Comparison of ENCODE assay signal across 9 cellular contexts in the genomic region with DNA sequence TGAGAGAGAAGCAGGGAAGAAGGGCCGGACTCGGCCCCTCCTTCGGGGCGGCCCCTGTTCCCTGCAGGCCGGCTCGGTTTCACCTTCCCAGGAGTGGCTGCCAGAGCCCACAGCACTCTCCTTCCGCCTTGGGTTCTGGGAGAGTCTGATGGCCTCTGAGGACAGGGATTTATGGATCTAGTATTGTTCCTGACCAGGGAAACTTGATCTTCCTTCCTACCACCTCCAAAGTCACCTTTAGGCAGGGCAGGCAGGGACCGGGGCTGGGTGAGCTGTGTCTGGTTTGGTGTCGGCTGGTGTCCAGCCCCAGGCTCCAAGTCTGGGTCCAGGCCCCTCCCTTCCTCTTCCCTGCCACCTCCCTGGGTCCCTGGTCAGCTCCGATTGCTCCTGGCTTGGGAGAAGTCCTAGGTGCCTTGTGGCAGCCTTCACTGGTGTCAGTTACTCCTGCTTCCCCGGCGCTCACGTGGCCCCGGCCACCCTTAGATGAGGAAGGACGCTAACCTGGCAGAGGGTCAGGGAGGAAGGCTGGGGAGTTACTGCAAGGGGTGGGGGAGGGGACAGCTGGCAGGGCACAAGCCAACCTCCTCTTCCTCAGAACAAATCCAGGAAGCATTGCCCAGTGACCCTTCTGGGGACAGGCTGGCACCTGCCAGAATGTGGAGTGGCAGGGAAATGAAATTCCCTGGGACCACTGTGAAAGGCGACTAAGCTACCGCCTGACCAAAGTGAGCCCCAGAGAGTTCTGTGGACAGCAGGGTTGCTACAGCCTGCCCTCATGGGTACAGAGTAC. TPM values are rescaled to one million over a fixed set of nuclear protein-coding genes. Genes with fewer than 3 reads are reported as not detected.
DNase-seq lines count a peak whose midpoint lies in the region; ATAC-seq and TF ChIP-seq lines count a peak whose summit lies in the region.
"Had no signal": no experiment of that assay in that cellular context is flagged by ENCODE, and none has a peak within 500 bp of the region (broad histone marks: within the 10 kb centered on the region; RNA-seq: fewer than 3 reads in every experiment).

No MANE protein-coding gene starts in this region.

- H3K27ac ChIP-seq in SU-DHL-6 (ENCODE audit: low read depth, low read length) (peak overlapping the region; percentile 92), skeletal muscle tissue (ENCODE audit: low read depth, low read length) (peak overlapping the region; percentile 94), coronary artery (peak overlapping the region in 1 of 2 donors; percentile 81)

- no peaks in the 10 kb centered on the region for H4K20me1 ChIP-seq in SU-DHL-6 (ENCODE audit: low read depth, low read length)

- H3K9me3 ChIP-seq in SU-DHL-6 (ENCODE audit: insufficient read depth, low read length) (no peaks in the 10 kb centered on the region), skeletal muscle tissue (ENCODE audit: control insufficient read depth in 3 of 3, low read length in 3 of 3) (no peaks in the 10 kb centered on the region)

- H2AFZ ChIP-seq in SU-DHL-6 (ENCODE audit: low read depth, low read length, severe bottlenecking): no peak overlapping the region

- intact Hi-C loops in Right ventricle myocardium superior (cut with DNase I): no loop called here

- H3F3A ChIP-seq in SU-DHL-6 (ENCODE audit: insufficient read depth): peaks cover 28% of the 10 kb centered on the region

- no peaks in the 10 kb centered on the region for H3K27me3 ChIP-seq in SU-DHL-6 (ENCODE audit: low read length)
- H3K27me3 ChIP-seq in skeletal muscle tissue (ENCODE audit: control insufficient read depth in 3 of 3, insufficient read depth in 3 of 3, low read length in 3 of 3): no peaks in the 10 kb centered on the region

- peak overlapping the region; percentile 62 for H3K4me2 ChIP-seq in SU-DHL-6 (ENCODE audit: low read depth, low read length, poor library complexity, severe bottlenecking)

- no peaks in the 10 kb centered on the region for H3K9me2 ChIP-seq in SU-DHL-6 (replicated peaks; ENCODE audit: insufficient read depth, low read length)

- peaks cover 34 to 49% (median 44%) of the 10 kb centered on the region in 3 donors for H3K4me1 ChIP-seq in skeletal muscle tissue (ENCODE audit: control insufficient read depth in 3 of 3, insufficient read depth in 3 of 3, low read length in 3 of 3)

- H3K36me3 ChIP-seq in SU-DHL-6 (ENCODE audit: low read length) (no peaks in the 10 kb centered on the region), skeletal muscle tissue (ENCODE audit: control insufficient read depth in 3 of 3, insufficient read depth in 3 of 3, low read length in 3 of 3) (peaks cover 4 to 9% (median 6%) of the 10 kb centered on the region in 3 donors)

- H3K4me3 ChIP-seq in SU-DHL-6 (ENCODE audit: insufficient read depth, low read length, poor library complexity, severe bottlenecking) (peak overlapping the region; percentile 33), skeletal muscle tissue (ENCODE audit: low read length in 3 of 3) (peak overlapping the region; percentile 38 to 60 (median 56)), coronary artery (no peak overlapping the region)

- H3K79me2 ChIP-seq in SU-DHL-6 (ENCODE audit: insufficient read depth, low read length): no peaks in the 10 kb centered on the region

- peak; percentile 7 for ATAC-seq in GM21737 (IDR thresholded peaks at IDR 0.05; ENCODE audit: unreplicated experiment)
- ATAC-seq in Right ventricle myocardium superior (ENCODE audit: poor library complexity): peak; percentile 71

- peak overlapping the region; percentile 63 for H3K9ac ChIP-seq in SU-DHL-6 (ENCODE audit: low read length)
- H3K9ac ChIP-seq in skeletal muscle tissue (ENCODE audit: low read depth in 1 of 3, low read length in 3 of 3): peak overlapping the region; percentile 73 to 80 (median 77)

- DNase-seq in Right ventricle myocardium superior (peak; percentile 76), HCEC 1CT (no peak), NCI-H146 (lab: John Stamatoyannopoulos, UW) (no peak), coronary artery (ENCODE audit: low spot score) (no peak), HuH-7 (ENCODE audit: low spot score) (no peak)

- no peak for TF ChIP-seq CTCF in SU-DHL-6 (IDR thresholded peaks at IDR 0.05; ENCODE audit: insufficient read depth, low read length, poor library complexity, severe bottlenecking)
- TF ChIP-seq CTCF in coronary artery (IDR thresholded peaks at IDR 0.05): no peak

RNA-seq across cellular contexts. Expression of a gene that starts 18.8 kb away (rescaled TPM):
- total RNA-seq in Right ventricle myocardium superior (13.0 TPM), skeletal muscle tissue (4.7 TPM)

RNA-seq across cellular contexts. Expression of a gene that starts 35.0 kb away (rescaled TPM):
- total RNA-seq in Right ventricle myocardium superior (15.4 TPM), skeletal muscle tissue (6.3 TPM)

RNA-seq across cellular contexts. Expression of a gene that starts 40.7 kb away (rescaled TPM):
- not detected for total RNA-seq in Right ventricle myocardium superior
- not detected for total RNA-seq in skeletal muscle tissue
- total RNA-seq: dermis microvascular lymphatic vessel endothelial cell had no signal

RNA-seq across cellular contexts. Expression of a gene that starts 44.3 kb away (rescaled TPM):
- total RNA-seq in Right ventricle myocardium superior (5.3 TPM), skeletal muscle tissue (2.6 TPM)

RNA-seq across cellular contexts. Expression of a gene that starts 49.1 kb away (rescaled TPM):
- total RNA-seq in Right ventricle myocardium superior (3.1 TPM), skeletal muscle tissue (not detected)
- total RNA-seq: dermis microvascular lymphatic vessel endothelial cell had no signal
